22 cellular contexts compared by ENCODE assay signal in the genomic region with DNA sequence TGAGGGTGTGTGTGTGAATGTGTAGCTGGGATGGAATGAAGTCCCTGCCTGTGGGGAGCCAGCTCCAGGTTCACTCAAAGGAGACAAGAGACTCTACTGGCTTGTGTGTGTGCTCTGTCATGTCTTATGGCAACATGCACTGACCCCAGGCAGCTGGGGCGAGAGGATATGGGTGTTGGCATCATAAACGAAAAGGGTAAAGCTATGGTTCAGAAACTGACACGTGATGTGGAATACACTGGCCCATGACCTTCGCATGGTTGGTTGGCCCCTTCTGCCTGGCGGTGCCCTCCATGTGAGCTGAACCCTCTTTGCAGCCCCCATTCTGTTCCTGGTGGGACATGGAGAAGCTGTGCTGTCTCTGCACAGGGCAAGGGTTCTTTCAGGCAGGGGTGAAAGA. TPM values are rescaled to one million over a fixed set of nuclear protein-coding genes. Genes with fewer than 3 reads are reported as not detected.
DNase-seq lines count a peak whose midpoint lies in the region; ATAC-seq, FAIRE-seq and TF ChIP-seq lines count a peak whose summit lies in the region.
"Had no signal": no experiment of that assay in that cellular context is flagged by ENCODE, and none has a peak within 500 bp of the region (broad histone marks: within the 10 kb centered on the region; RNA-seq: fewer than 3 reads in every experiment).

No MANE protein-coding gene starts in this region.

- peaks cover 0 to 6% of the 10 kb centered on the region in 2 donors for H3K9me3 Mint-ChIP-seq in activated naive CD4-positive, alpha-beta T cell treated with anti-CD3 and anti-CD28 coated beads, Interleukin-2, amount 50 U/mL, for 72 hours
- peaks cover 9% of the 10 kb centered on the region for H3K9me3 Mint-ChIP-seq in activated naive CD4-positive, alpha-beta T cell treated with anti-CD3 and anti-CD28 coated beads for 36 hours
- H3K9me3 Mint-ChIP-seq in stimulated activated memory B cell treated with anti-CD40 and anti-IgM and Interleukin-4, amounts not matched to agents 10 μg/mL and 1 μg/mL and 100 μg/mL, for 72 hours, result peaks cover 5% of the 10 kb centered on the region

- H3K79me2 ChIP-seq in OCI-LY1 (ENCODE audit: insufficient read depth, low read length), result no peaks in the 10 kb centered on the region
- H3K79me2 ChIP-seq in H1 (ENCODE audit: control insufficient read depth in 1 of 2, insufficient read depth in 2 of 2, low read length in 2 of 2), result no peaks in the 10 kb centered on the region; a peak in 1 of 4 replicates

- H3K4ac ChIP-seq in H1 (replicated peaks; ENCODE audit: insufficient read length, low read depth, low read length), result no peak overlapping the region

- H3K14ac ChIP-seq in H1 (ENCODE audit: insufficient read length), result no peak overlapping the region

- H3K56ac ChIP-seq in H1 (replicated peaks; ENCODE audit: insufficient read length, low read depth, low read length), result no peak overlapping the region

- H2BK120ac ChIP-seq in H1 (replicated peaks; ENCODE audit: low read depth, low read length), result no peak overlapping the region

- peak overlapping the region; percentile 6 to 17 for H3K27ac Mint-ChIP-seq in activated naive CD4-positive, alpha-beta T cell treated with anti-CD3 and anti-CD28 coated beads, Interleukin-2, amount 50 U/mL, for 72 hours
- no peak overlapping the region for H3K27ac Mint-ChIP-seq in activated naive CD4-positive, alpha-beta T cell treated with anti-CD3 and anti-CD28 coated beads for 36 hours
- peak overlapping the region; percentile 81 for H3K27ac Mint-ChIP-seq in stimulated activated memory B cell treated with anti-CD40 and anti-IgM and Interleukin-4, amounts not matched to agents 10 μg/mL and 1 μg/mL and 100 μg/mL, for 72 hours

- no peak for TF ChIP-seq EP300 in H1 (IDR thresholded peaks at IDR 0.05; ENCODE audit: borderline replicate concordance in 1 of 2, low read depth in 2 of 2, low read length in 2 of 2)

- FAIRE-seq in H1 (lab: Jason Lieb, UNC) (no peak), GM12892 (lab: Jason Lieb, UNC) (no peak)
- FAIRE-seq: HepG2 had no signal

- TF ChIP-seq CTCF in OCI-LY1 (IDR thresholded peaks at IDR 0.05; ENCODE audit: low read length) (no peak), H1 (IDR thresholded peaks at IDR 0.05; ENCODE audit: control extremely low read depth in 1 of 3, insufficient read depth in 1 of 3, low read depth in 1 of 3, low read length in 3 of 3) (no peak)

- H3K23ac ChIP-seq in H1 (ENCODE audit: insufficient read length), result no peak overlapping the region

- TF ChIP-seq RAD21 in H1 (IDR thresholded peaks at IDR 0.05 in 1 of 2, conservative IDR thresholded peaks at IDR 0.05 in 1 of 2; ENCODE audit: low read depth in 2 of 2, low read length in 2 of 2), result no peak

- H3F3A ChIP-seq in OCI-LY1 (ENCODE audit: insufficient read depth, low read length), result no peaks in the 10 kb centered on the region

- no peak overlapping the region for H3K4me2 ChIP-seq in OCI-LY1 (ENCODE audit: low read length)
- H3K4me2 ChIP-seq in H1 (ENCODE audit: insufficient read depth in 1 of 2, low read depth in 2 of 2, low read length in 2 of 2), result no peak overlapping the region

- H2BK5ac ChIP-seq in H1 (ENCODE audit: low read depth, low read length), result no peak overlapping the region

- TF ChIP-seq POLR2A in H1 (IDR thresholded peaks at IDR 0.05; ENCODE audit: control extremely low read depth in 1 of 2, low read depth in 2 of 2, low read length in 2 of 2), result no peak
- no peak for TF ChIP-seq POLR2A in GM12892 (IDR thresholded peaks at IDR 0.05; ENCODE audit: low read depth, low read length)

- H2AFZ ChIP-seq in OCI-LY1 (ENCODE audit: low read length) (no peak overlapping the region), H1 (ENCODE audit: low read length) (no peak overlapping the region)

- peaks cover 64% of the 10 kb centered on the region for H3K36me3 ChIP-seq in OCI-LY1 (ENCODE audit: insufficient read depth, low read length)
- H3K36me3 ChIP-seq in H1 (ENCODE audit: control insufficient read depth in 2 of 4, insufficient read depth in 4 of 4, low read length in 3 of 4), result peaks cover 7 to 59% (median 26%) of the 10 kb centered on the region in 4 experiments; a peak in 7 of 8 replicates

- H3K9ac ChIP-seq in OCI-LY1 (ENCODE audit: low read length), result no peak overlapping the region
- no peak overlapping the region for H3K9ac ChIP-seq in H1 (replicated peaks in 1 of 4; ENCODE audit: extremely low read depth in 1 of 4, low read depth in 3 of 4, low read length in 3 of 4)

- no peak overlapping the region for H2BK20ac ChIP-seq in H1 (ENCODE audit: low read length)

- no peak overlapping the region for H3K4me3 ChIP-seq in OCI-LY1 (ENCODE audit: low read depth, low read length, poor library complexity, severe bottlenecking)
- H3K4me3 ChIP-seq in H1 (ENCODE audit: extremely low read depth in 1 of 4, insufficient read depth in 2 of 4, low read depth in 3 of 4, low read length in 4 of 4), result no peak overlapping the region
- H3K4me3 ChIP-seq: SJCRH30 had no signal

- H4K91ac ChIP-seq in H1 (replicated peaks; ENCODE audit: insufficient read length, low read length), result no peak overlapping the region

- H3K9me3 ChIP-seq in OCI-LY1 (ENCODE audit: low read length) (peaks cover 7% of the 10 kb centered on the region), H1 (ENCODE audit: insufficient read depth in 2 of 2, low read depth in 1 of 2, low read length in 1 of 2) (peaks cover 31% of the 10 kb centered on the region in 2 experiments)

- whole genome bisulfite sequencing in H1 (ENCODE audit: extremely low coverage in 1 of 2, insufficient coverage in 1 of 2, insufficient read length in 1 of 2, insufficient replicate concordance in 2 of 2, low coverage in 1 of 2, low lambda C conversion rate in 2 of 2, missing lambda C conversion rate in 1 of 2), 2 experiments, result 90% methylated on average over 5 of the region's 5 CpGs; no CpG with 5 or more reads in 1 of the 2 experiments

- 0 out of 2 replicates have a peak overlapping the region, but pooled peaks have one; percentile 40 for H2BK15ac ChIP-seq in H1 (ENCODE audit: low read length)

- H3K18ac ChIP-seq in H1 (ENCODE audit: extremely low read depth, low read length), result no peak overlapping the region

- peaks cover 27 to 37% of the 10 kb centered on the region in 2 donors for H3K36me3 Mint-ChIP-seq in activated naive CD4-positive, alpha-beta T cell treated with anti-CD3 and anti-CD28 coated beads, Interleukin-2, amount 50 U/mL, for 72 hours
- peaks cover 60% of the 10 kb centered on the region for H3K36me3 Mint-ChIP-seq in activated naive CD4-positive, alpha-beta T cell treated with anti-CD3 and anti-CD28 coated beads for 36 hours (ENCODE audit: low read depth)
- H3K36me3 Mint-ChIP-seq in stimulated activated memory B cell treated with anti-CD40 and anti-IgM and Interleukin-4, amounts not matched to agents 10 μg/mL and 1 μg/mL and 100 μg/mL, for 72 hours, result peaks cover 75% of the 10 kb centered on the region

- H4K8ac ChIP-seq in H1 (ENCODE audit: extremely low read depth, insufficient read depth, low read length), result no peak overlapping the region; the same call in 1 of the 2 replicates

- POLR2A ChIA-PET in H1 (lab: Charles Lee; ENCODE audit: partially characterized antibody), result no interaction called here

- intact Hi-C loops in activated naive CD4-positive, alpha-beta T cell treated with anti-CD3 and anti-CD28 coated beads for 36 hours (cut with micrococcal nuclease), result no loop called here

- H3K27ac ChIP-seq in OCI-LY1 (ENCODE audit: low read depth, low read length, poor library complexity, severe bottlenecking) (peak overlapping the region; percentile 71), H1 (ENCODE audit: low read depth, low read length) (no peak overlapping the region)
- H3K27ac ChIP-seq: 22Rv1, HL-60, SJCRH30 had no signal

- peaks cover 4% of the 10 kb centered on the region for H3K4me1 Mint-ChIP-seq in activated naive CD4-positive, alpha-beta T cell treated with anti-CD3 and anti-CD28 coated beads for 36 hours (ENCODE audit: low read depth)
- H3K4me1 Mint-ChIP-seq in stimulated activated memory B cell treated with anti-CD40 and anti-IgM and Interleukin-4, amounts not matched to agents 10 μg/mL and 1 μg/mL and 100 μg/mL, for 72 hours, result peaks cover 24% of the 10 kb centered on the region

- H3K79me1 ChIP-seq in H1 (ENCODE audit: low read depth, low read length), result 0 out of 2 replicates have a peak, but pooled peaks cover 2% of the 10 kb centered on the region

- H3K4me1 ChIP-seq in OCI-LY1 (ENCODE audit: insufficient read depth, low read length, severe bottlenecking), result peaks cover 24% of the 10 kb centered on the region
- peaks cover 0 to under 1% (median 0%) of the 10 kb centered on the region in 4 experiments; a peak in 2 of 7 replicates for H3K4me1 ChIP-seq in H1 (replicated peaks in 1 of 4; ENCODE audit: control insufficient read depth in 3 of 4, insufficient read depth in 4 of 4, low read length in 3 of 4)
- H3K4me1 ChIP-seq: SJCRH30 had no signal

- no peak for ATAC-seq in activated naive CD4-positive, alpha-beta T cell treated with anti-CD3 and anti-CD28 coated beads, Interleukin-2, amount 50 U/mL, for 72 hours
- ATAC-seq in stimulated activated memory B cell treated with anti-CD40 and anti-IgM and Interleukin-4, amounts not matched to agents 10 μg/mL and 1 μg/mL and 100 μg/mL, for 72 hours, result peak; percentile 54
- ATAC-seq: HepG2, Panc1 had no signal

- H3K27me3 ChIP-seq in OCI-LY1 (ENCODE audit: insufficient read depth, low read length) (no peaks in the 10 kb centered on the region), H1 (replicated peaks in 1 of 4; ENCODE audit: control insufficient read depth in 3 of 4, extremely low read depth in 1 of 4, insufficient read depth in 3 of 4, low read length in 3 of 4) (no peaks in the 10 kb centered on the region)
- H3K27me3 ChIP-seq: SJCRH30 had no signal

- no peaks in the 10 kb centered on the region for H3K23me2 ChIP-seq in H1 (ENCODE audit: low read depth, low read length)

- H2AK5ac ChIP-seq in H1 (ENCODE audit: low read depth, low read length), result no peak overlapping the region

- H2BK12ac ChIP-seq in H1 (ENCODE audit: low read depth, low read length), result no peak overlapping the region

- no peak for DNase-seq in activated naive CD4-positive, alpha-beta T cell treated with anti-CD3 and anti-CD28 coated beads, Interleukin-2, amount 50 U/mL, for 72 hours (ENCODE audit: low spot score in 2 of 2)
- DNase-seq in activated naive CD4-positive, alpha-beta T cell treated with anti-CD3 and anti-CD28 coated beads for 36 hours, result no peak
- DNase-seq in H1 (ENCODE audit: low read depth in 1 of 2, low spot score in 2 of 2) (no peak), Kasumi-1 (lab: John Stamatoyannopoulos, UW) (no peak), GM12892 (ENCODE audit: insufficient read length) (no peak)
- DNase-seq in NK-92 treated with Interleukin-12 subunit alpha and Interleukin-12 subunit beta, amount 100 ng/mL, for 24 hours (lab: John Stamatoyannopoulos, UW), result no peak
- DNase-seq: GF-D8, H7, KBM-7, NCI-H1092 treated with DMSO at 0.1 percent for 48 hours, NCI-H1436 treated with DMSO at 0.1 percent for 48 hours, NCI-H1930, NCI-H226, NCI-H510A treated with DMSO at 0.1 percent for 48 hours, NCI-H748 treated with DMSO at 0.1 percent for 48 hours, SJCRH30 had no signal

- CTCF ChIA-PET in activated naive CD4-positive, alpha-beta T cell treated with anti-CD3 and anti-CD28 coated beads for 36 hours (lab: Charles Lee), result interaction anchor here (1.3 kb wide), 1 partner anchor 94 kb away, joined by 4 read pairs; no protein-coding TSS in a partner anchor
- CTCF ChIA-PET in H1 (lab: Charles Lee; ENCODE audit: partially characterized antibody), result interaction anchor here (0.6 to 1.8 kb wide), 12 partner anchors 12 to 150 kb away, joined by 3 to 10 read pairs (median 3); no protein-coding TSS in a partner anchor

- no peaks in the 10 kb centered on the region for H3K27me3 Mint-ChIP-seq in activated naive CD4-positive, alpha-beta T cell treated with anti-CD3 and anti-CD28 coated beads for 36 hours (ENCODE audit: low read depth)
- H3K27me3 Mint-ChIP-seq in stimulated activated memory B cell treated with anti-CD40 and anti-IgM and Interleukin-4, amounts not matched to agents 10 μg/mL and 1 μg/mL and 100 μg/mL, for 72 hours, result no peaks in the 10 kb centered on the region

- no peaks in the 10 kb centered on the region for H3K9me2 ChIP-seq in OCI-LY1 (ENCODE audit: low read depth, low read length)

- no peak overlapping the region for H4K5ac ChIP-seq in H1 (ENCODE audit: insufficient read length, low read depth, low read length)

- no peaks in the 10 kb centered on the region for H4K20me1 ChIP-seq in OCI-LY1 (ENCODE audit: insufficient read depth, low read length)
- H4K20me1 ChIP-seq in H1 (replicated peaks in 1 of 2; ENCODE audit: control insufficient read depth in 1 of 2, insufficient read depth in 2 of 2, low read length in 2 of 2), result peaks cover 0 to 4% of the 10 kb centered on the region in 2 experiments

- no peak overlapping the region for H3K4me3 Mint-ChIP-seq in activated naive CD4-positive, alpha-beta T cell treated with anti-CD3 and anti-CD28 coated beads for 36 hours
- H3K4me3 Mint-ChIP-seq in stimulated activated memory B cell treated with anti-CD40 and anti-IgM and Interleukin-4, amounts not matched to agents 10 μg/mL and 1 μg/mL and 100 μg/mL, for 72 hours, result no peak overlapping the region

RNA-seq across cellular contexts. Expression of gene ZNF750, which starts 21.9 kb away (rescaled TPM):
- total RNA-seq in activated naive CD4-positive, alpha-beta T cell treated with anti-CD3 and anti-CD28 coated beads, Interleukin-2, amount 50 U/mL, for 72 hours, result not detected
- not detected for total RNA-seq in activated naive CD4-positive, alpha-beta T cell treated with anti-CD3 and anti-CD28 coated beads for 36 hours
- total RNA-seq in H1 (2021; fragmentation: NEBNext Ultra II Directional; extraction: Animal tissue kit (Norgen Biotek cat#: 25700)), result not detected in 2 replicates
- polyA plus RNA-seq in H1 (2011; rRNA removed), result 0.02 TPM in 1 of 2 replicates, not detected in the other
- polyA plus RNA-seq in H1 (2011; cell fraction: cytosol; rRNA removed), result not detected
- not detected for polyA plus RNA-seq in H1 (2011; cell fraction: nucleus; rRNA removed)
- 0.12 to 0.14 TPM in 2 of 4 replicates, not detected in the others for polyA plus RNA-seq in H1 (2012, experiment 1 of 2)
- 0.04 TPM for polyA plus RNA-seq in H1 (2012, experiment 2 of 2)
- polyA plus RNA-seq in H1 (2013, experiment 1 of 2), result 0.02 TPM
- polyA plus RNA-seq in H1 (2013, experiment 2 of 2), result 0.02 TPM
- polyA minus RNA-seq in H1 (2011; rRNA and poly(A)+ RNA removed), result not detected in 2 replicates
- polyA minus RNA-seq in H1 (2011; cell fraction: cytosol; rRNA and poly(A)+ RNA removed), result not detected
- not detected for polyA minus RNA-seq in H1 (2011; cell fraction: nucleus; rRNA and poly(A)+ RNA removed)
- polyA plus RNA-seq in GM12892 (2012; ENCODE audit: missing spikeins), result 0.45 TPM
- total RNA-seq: H7, HepG2, SJCRH30 had no signal
- polyA plus RNA-seq: HepG2 had no signal
